1 cellular context compared by ENCODE assay signal in genomic region chr20:38304845-38305447, GRCh38.
TF ChIP-seq lines count a peak whose summit lies in the region.

No MANE protein-coding gene starts in this region.

TF ChIP-seq in HepG2, 621 proteins besides CTCF, POLR2A, EP300 and RAD21:
- 0 out of 2 replicates have a peak, but pooled peaks have one; percentile 30 for TF ChIP-seq ZNF564 (CRISPR knock-in tag; IDR thresholded peaks at IDR 0.05)
- TF ChIP-seq DMTF1 (CRISPR knock-in tag; IDR thresholded peaks at IDR 0.05), result no peak
- TF ChIP-seq MED8 (CRISPR knock-in tag; IDR thresholded peaks at IDR 0.05; ENCODE audit: insufficient replicate concordance), result no peak
- no peak for TF ChIP-seq ZNF3 (CRISPR knock-in tag; IDR thresholded peaks at IDR 0.05)
- no peak for TF ChIP-seq SRSF1 (optimal IDR thresholded peaks at IDR 0.05; ENCODE audit: low read depth, low read length)
- no peak for TF ChIP-seq ZNF430 (CRISPR knock-in tag; IDR thresholded peaks at IDR 0.05)
- TF ChIP-seq ZNF552 (CRISPR knock-in tag; IDR thresholded peaks at IDR 0.05; ENCODE audit: borderline replicate concordance), result no peak
- TF ChIP-seq JUND (CRISPR knock-in tag; IDR thresholded peaks at IDR 0.05), result no peak
- no peak for TF ChIP-seq ZBTB25 (CRISPR knock-in tag; IDR thresholded peaks at IDR 0.05)
- TF ChIP-seq REST (IDR thresholded peaks at IDR 0.05; ENCODE audit: borderline replicate concordance in 1 of 2, low read depth in 1 of 2, low read length in 2 of 2), result no peak
- TF ChIP-seq ZNF121 (CRISPR knock-in tag; IDR thresholded peaks at IDR 0.05), result no peak
- no peak for TF ChIP-seq RCOR2 (CRISPR knock-in tag; IDR thresholded peaks at IDR 0.05)
- no peak for TF ChIP-seq BATF2 (CRISPR knock-in tag; IDR thresholded peaks at IDR 0.05)
- no peak for TF ChIP-seq SMYD3 (CRISPR knock-in tag; IDR thresholded peaks at IDR 0.05)
- no peak for TF ChIP-seq ZFP91 (CRISPR knock-in tag; IDR thresholded peaks at IDR 0.05; ENCODE audit: borderline replicate concordance)
- no peak for TF ChIP-seq ZNF644 (CRISPR knock-in tag; IDR thresholded peaks at IDR 0.05; ENCODE audit: low read depth)
- no peak for TF ChIP-seq ZMYM3 (CRISPR knock-in tag; IDR thresholded peaks at IDR 0.05)
- TF ChIP-seq ZNF225 (CRISPR knock-in tag; IDR thresholded peaks at IDR 0.05), result no peak
- no peak for TF ChIP-seq MTERF4 (CRISPR knock-in tag; IDR thresholded peaks at IDR 0.05)
- no peak for TF ChIP-seq ZMYM4 (CRISPR knock-in tag; IDR thresholded peaks at IDR 0.05)
- peak; percentile 63 for TF ChIP-seq STAG1 (CRISPR knock-in tag; IDR thresholded peaks at IDR 0.05)
- TF ChIP-seq ZNF331 (CRISPR knock-in tag; IDR thresholded peaks at IDR 0.05), result no peak
- TF ChIP-seq EED (CRISPR knock-in tag; IDR thresholded peaks at IDR 0.05), result 0 out of 2 replicates have a peak, but pooled peaks have one; percentile 35
- TF ChIP-seq NAIF1 (CRISPR knock-in tag; IDR thresholded peaks at IDR 0.05; ENCODE audit: borderline replicate concordance), result no peak
- no peak for TF ChIP-seq ZBTB14 (CRISPR knock-in tag; IDR thresholded peaks at IDR 0.05)
- TF ChIP-seq NR1H2 (CRISPR knock-in tag; IDR thresholded peaks at IDR 0.05; ENCODE audit: borderline replicate concordance, low read depth), result no peak
- TF ChIP-seq ZNF772 (CRISPR knock-in tag; IDR thresholded peaks at IDR 0.05), result no peak
- no peak for TF ChIP-seq ZNF382 (CRISPR knock-in tag; IDR thresholded peaks at IDR 0.05; ENCODE audit: borderline replicate concordance)
- no peak for TF ChIP-seq ZNF850 (CRISPR knock-in tag; conservative IDR thresholded peaks at IDR 0.05)
- TF ChIP-seq ZNF329 (CRISPR knock-in tag; IDR thresholded peaks at IDR 0.05; ENCODE audit: low read depth), result no peak
- no peak for TF ChIP-seq CBX2 (IDR thresholded peaks at IDR 0.05; ENCODE audit: low read depth, low read length)
- TF ChIP-seq CBX2 (CRISPR knock-in tag; IDR thresholded peaks at IDR 0.05; ENCODE audit: low read depth), result no peak
- peak; percentile 34; the same call in 1 of the 2 replicates for TF ChIP-seq ZNF788 (CRISPR knock-in tag; IDR thresholded peaks at IDR 0.05; ENCODE audit: borderline replicate concordance)
- TF ChIP-seq MAFF (IDR thresholded peaks at IDR 0.05; ENCODE audit: low read depth, low read length), result no peak
- TF ChIP-seq BHLHE40 (IDR thresholded peaks at IDR 0.05; ENCODE audit: low read length), result peak; percentile 55; the same call in 1 of the 2 replicates
- TF ChIP-seq ZSCAN30 (CRISPR knock-in tag; IDR thresholded peaks at IDR 0.05), result no peak
- TF ChIP-seq GRHL1 (CRISPR knock-in tag; conservative IDR thresholded peaks at IDR 0.05), result no peak
TF ChIP-seq in HepG2: peak in this region for 5.
